8 cellular contexts compared by ENCODE assay signal in the genomic region with DNA sequence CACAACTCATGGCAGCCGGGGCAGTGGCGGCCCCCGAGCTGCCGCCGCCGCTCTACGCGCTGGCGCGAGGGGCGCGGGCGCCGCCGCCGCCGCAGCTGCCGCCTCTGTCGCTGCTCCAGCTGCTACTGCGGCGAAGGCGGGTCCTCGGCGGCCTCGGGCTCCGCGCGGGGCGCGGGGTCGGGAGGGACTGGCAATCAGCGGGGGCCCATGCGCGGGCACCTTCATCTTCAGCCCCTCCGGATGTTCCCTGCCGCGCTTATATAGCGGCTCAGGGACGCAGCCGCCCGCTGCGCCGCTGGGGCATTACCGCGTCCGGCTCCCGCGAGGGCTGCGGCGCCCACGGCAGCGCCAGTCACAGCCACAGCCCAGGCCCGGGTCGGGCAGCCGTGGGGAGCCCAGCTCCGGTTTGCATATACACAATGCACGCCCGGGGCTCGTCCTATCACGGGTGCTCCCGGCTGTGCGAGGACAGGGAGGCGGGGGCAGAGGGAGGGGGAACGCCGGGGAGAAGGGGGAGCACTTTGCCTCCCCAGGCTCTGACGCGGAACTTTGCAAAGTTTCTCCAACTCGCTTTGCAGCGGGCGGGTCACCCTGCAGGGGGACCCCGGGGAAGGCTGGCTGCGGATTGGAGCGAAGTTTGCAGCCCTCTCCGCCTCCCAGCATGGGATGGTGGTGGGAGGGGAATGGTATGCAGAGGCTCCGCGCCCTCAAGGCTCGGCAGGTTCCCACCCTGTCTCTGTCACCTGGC. TPM values are rescaled to one million over a fixed set of nuclear protein-coding genes. Genes with fewer than 3 reads are reported as not detected.
DNase-seq lines count a peak whose midpoint lies in the region; TF ChIP-seq lines count a peak whose summit lies in the region.

TSS of gene VGLL3 (minus strand) at position 416 of the 748 bp plus-strand sequence. CDS start at position 10, 406 bp downstream.

- H3K9me3 ChIP-seq in HAP-1 (no peaks in the 10 kb centered on the region), mesenchymal stem cell (ENCODE audit: control insufficient read depth, low read length) (no peaks in the 10 kb centered on the region), tibial artery (no peaks in the 10 kb centered on the region)

- H3K4me1 Mint-ChIP-seq in CD14-positive monocyte (peaks cover 10% of the 10 kb centered on the region), endothelial cell (ENCODE audit: unreplicated experiment) (no peaks in the 10 kb centered on the region)

- H3K23ac ChIP-seq in mesenchymal stem cell (ENCODE audit: low read length in 2 of 2) = peak within 1 kb of the TSS in 1 of 2 experiments; percentile 98

- POLR2A ChIA-PET in RWPE1 (lab: Yijun Ruan, JAX; ENCODE audit: low non-redundant PET) = no interaction called here

- in situ Hi-C loops in HAP-1 (cut with MboI; ENCODE audit: low sequenced_read_pairs) = loop anchor here (25.0 kb wide), 1 partner anchor 204 kb away; no protein-coding TSS in a partner anchor

- H3K27me3 ChIP-seq in HAP-1 (ENCODE audit: low read depth) (no peaks in the 10 kb centered on the region), mesenchymal stem cell (ENCODE audit: control insufficient read depth in 1 of 2, insufficient read depth in 1 of 2, low read length in 2 of 2) (no peaks in the 10 kb centered on the region), tibial artery (no peaks in the 10 kb centered on the region)

- H4K8ac ChIP-seq in mesenchymal stem cell (ENCODE audit: low read length) = peak within 1 kb of the TSS; percentile 84

- H3K79me1 ChIP-seq in mesenchymal stem cell (replicated peaks; ENCODE audit: low read length, poor library complexity, severe bottlenecking) = peaks cover 4% of the 10 kb centered on the region

- DNase-seq in CD14-positive monocyte (ENCODE audit: low spot score) (no peak), HAP-1 (ENCODE audit: low spot score in 2 of 2) (peak; percentile 71 to 84), RWPE1 (ENCODE audit: low spot score) (peak; percentile 32), endothelial cell (ENCODE audit: low spot score) (peak; percentile 58), mesenchymal stem cell (peak; percentile 91), tibial artery (peak; percentile 82 to 92), NCI-H2029 treated with DMSO at 0.1 percent for 48 hours (lab: John Stamatoyannopoulos, UW) (no peak)
- DNase-seq in activated CD4-positive, alpha-beta T cell treated with anti-CD3 and anti-CD28 coated beads, Interleukin-2, amount 50 U/mL, for 4 hours = no peak

- H3K27ac ChIP-seq in RWPE1 (no peak within 1 kb of the TSS), mesenchymal stem cell (ENCODE audit: low read length, poor library complexity, severe bottlenecking) (peak within 1 kb of the TSS; percentile 89), tibial artery (peak within 1 kb of the TSS; percentile 88 to 96)

- H3K27ac Mint-ChIP-seq in CD14-positive monocyte = no peak within 1 kb of the TSS
- no peak within 1 kb of the TSS for H3K27ac Mint-ChIP-seq in endothelial cell (ENCODE audit: unreplicated experiment)

- peak within 1 kb of the TSS; percentile 82 to 86 for H3K4ac ChIP-seq in mesenchymal stem cell (ENCODE audit: low read depth in 1 of 2, low read length in 2 of 2)

- TF ChIP-seq CTCF in CD14-positive monocyte (IDR thresholded peaks at IDR 0.05) = no peak
- no peak for TF ChIP-seq CTCF in RWPE1 (conservative IDR thresholded peaks at IDR 0.05; ENCODE audit: low read depth)
- no peak for TF ChIP-seq CTCF in endothelial cell (IDR thresholded peaks at IDR 0.05; ENCODE audit: unreplicated experiment)
- peak in 1 of 2 experiments; percentile 21 for TF ChIP-seq CTCF in tibial artery (IDR thresholded peaks at IDR 0.05)

- H3K18ac ChIP-seq in mesenchymal stem cell (ENCODE audit: low read depth in 1 of 2, low read length in 2 of 2) = peak within 1 kb of the TSS; percentile 81 to 96

- H3K36me3 ChIP-seq in HAP-1 (replicated peaks) (no peaks in the 10 kb centered on the region; the same call in 1 of the 2 replicates), mesenchymal stem cell (ENCODE audit: control insufficient read depth in 1 of 2, insufficient read depth in 2 of 2, low read depth in 1 of 2, low read length in 2 of 2) (peaks cover 0 to 4% of the 10 kb centered on the region in 2 experiments), tibial artery (no peaks in the 10 kb centered on the region)

- H2BK120ac ChIP-seq in mesenchymal stem cell (ENCODE audit: low read depth, low read length) = peak within 1 kb of the TSS; percentile 95

- H3K27me3 Mint-ChIP-seq in CD14-positive monocyte (ENCODE audit: low read depth in 3 of 3) (peaks cover 36 to 55% (median 39%) of the 10 kb centered on the region in 3 donors), endothelial cell (ENCODE audit: unreplicated experiment) (peaks cover 5% of the 10 kb centered on the region)

- H3K9me3 Mint-ChIP-seq in CD14-positive monocyte = peaks cover 0 to 6% (median 2%) of the 10 kb centered on the region in 7 donors
- H3K9me3 Mint-ChIP-seq in endothelial cell (ENCODE audit: unreplicated experiment) = no peaks in the 10 kb centered on the region

- CTCF ChIA-PET in RWPE1 (lab: Yijun Ruan, JAX) = interaction anchor here (0.6 kb wide), 1 partner anchor 13 kb away, joined by 3 read pairs; no protein-coding TSS in a partner anchor

- peak within 1 kb of the TSS; percentile 69 for H2AK5ac ChIP-seq in mesenchymal stem cell (ENCODE audit: low read length, severe bottlenecking)

- peaks cover 15% of the 10 kb centered on the region for H3K4me1 ChIP-seq in HAP-1
- H3K4me1 ChIP-seq in mesenchymal stem cell (ENCODE audit: control insufficient read depth, insufficient read depth, low read depth, low read length) = peaks cover 7% of the 10 kb centered on the region
- peaks cover 0 to 35% (median 10%) of the 10 kb centered on the region in 4 donors for H3K4me1 ChIP-seq in tibial artery

- peak within 1 kb of the TSS; percentile 37 to 87 for H3K4me3 Mint-ChIP-seq in CD14-positive monocyte
- H3K4me3 Mint-ChIP-seq in endothelial cell (ENCODE audit: unreplicated experiment) = peak within 1 kb of the TSS; percentile 88

- intact Hi-C loops in CD14-positive monocyte (cut with micrococcal nuclease) = no loop called here
- intact Hi-C loops in tibial artery (cut with DNase I; ENCODE audit: low total_unique reads) = no loop called here

- peak within 1 kb of the TSS in 1 of 2 experiments; percentile 93 for H3K14ac ChIP-seq in mesenchymal stem cell (ENCODE audit: low read length in 2 of 2)

- H2AFZ ChIP-seq in mesenchymal stem cell (ENCODE audit: low read depth, low read length) = peak within 1 kb of the TSS; percentile 85

- H2BK12ac ChIP-seq in mesenchymal stem cell (ENCODE audit: low read length in 2 of 2) = peak within 1 kb of the TSS in 1 of 2 experiments; percentile 97

- peak within 1 kb of the TSS; percentile 65 for H3K4me3 ChIP-seq in HAP-1
- H3K4me3 ChIP-seq in mesenchymal stem cell (ENCODE audit: insufficient read depth in 1 of 2, low read depth in 1 of 2, low read length in 2 of 2) = peak within 1 kb of the TSS; percentile 89 to 97
- H3K4me3 ChIP-seq in tibial artery = peak within 1 kb of the TSS; percentile 69 to 95

- 1% methylated on average over 69 of the region's 77 CpGs for WGBS in mesenchymal stem cell

- H2BK5ac ChIP-seq in mesenchymal stem cell (ENCODE audit: low read depth, low read length, poor library complexity, severe bottlenecking) = peak within 1 kb of the TSS; percentile 66

- H2BK15ac ChIP-seq in mesenchymal stem cell (ENCODE audit: low read depth, poor library complexity, severe bottlenecking) = peak within 1 kb of the TSS; percentile 67

- peak within 1 kb of the TSS; percentile 96 for H3K4me2 ChIP-seq in mesenchymal stem cell (ENCODE audit: low read length, poor library complexity, severe bottlenecking)

- H3K9ac ChIP-seq in mesenchymal stem cell (ENCODE audit: low read length) = peak within 1 kb of the TSS; percentile 96

- peak within 1 kb of the TSS; percentile 25 for H4K91ac ChIP-seq in mesenchymal stem cell (ENCODE audit: low read length)

- H3K36me3 Mint-ChIP-seq in CD14-positive monocyte (no peaks in the 10 kb centered on the region), endothelial cell (ENCODE audit: low read depth, unreplicated experiment) (no peaks in the 10 kb centered on the region)

RNA-seq across cellular contexts. Expression of gene VGLL3, which starts in this region (rescaled TPM):
- not detected for polyA plus RNA-seq in CD14-positive monocyte
- total RNA-seq in endothelial cell (ENCODE audit: unreplicated experiment) = 0.36 TPM
- polyA plus RNA-seq in mesenchymal stem cell (2013, experiment 1 of 2) = 16.7 TPM
- polyA plus RNA-seq in mesenchymal stem cell (2013, experiment 2 of 2) = 13.8 TPM

Comparison
In these comparisons a context has a peak if more than half of its experiments do, and no peak if none do; other contexts are left out.
1. Peak in DNase-seq in endothelial cell; RNA of the gene not detected or under 1 TPM.
2. DNase-seq: peak in HAP-1 (2 of 2), RWPE1 (single experiment), mesenchymal stem cell (single experiment) and tibial artery (2 of 2); none in CD14-positive monocyte (single experiment), NCI-H2029 treated with DMSO at 0.1 percent for 48 hours (single experiment) and activated CD4-positive, alpha-beta T cell treated with anti-CD3 and anti-CD28 coated beads, Interleukin-2, amount 50 U/mL, for 4 hours (0 of 2).
3. Peak in every context shown above with its lines, with median percentiles within 50 percentile points of each other: H3K4me3 ChIP-seq.